In genomic region chr5:43514816-43515677, GRCh38 we compare ENCODE assay signal across 8 cellular contexts. TPM values are rescaled to one million over a fixed set of nuclear protein-coding genes. Genes with fewer than 3 reads are reported as not detected.
A peak's percentile ranks its signal among the peaks of the same experiment; 100 is the strongest.
DNase-seq lines count a peak whose midpoint lies in the region; ATAC-seq and TF ChIP-seq lines count a peak whose summit lies in the region.

Gene C5orf34 (minus strand): TSS chr5:43515148. CDS start chr5:43509339, 5,809 bp downstream.

- no peaks in the 10 kb centered on the region for H3K27me3 ChIP-seq in testis

- WGBS in testis, 2 donors = 0 to 1% methylated on average over 31 to 33 of the region's 35 CpGs

- TF ChIP-seq CTCF in omental fat pad (IDR thresholded peaks at IDR 0.05) = no peak
- TF ChIP-seq CTCF in testis (IDR thresholded peaks at IDR 0.05) = no peak

- peak; percentile 99 for ATAC-seq in HG02588 (IDR thresholded peaks at IDR 0.05; ENCODE audit: unreplicated experiment)
- peak; percentile 100 for ATAC-seq in omental fat pad (ENCODE audit: low FRiP score)

- H3K4me1 Mint-ChIP-seq in activated naive CD4-positive, alpha-beta T cell treated with anti-CD3 and anti-CD28 coated beads, Interleukin-2, amount 50 U/mL, for 24 hours = peaks cover 37% of the 10 kb centered on the region

- H3K4me3 ChIP-seq in GM08714 (ENCODE audit: low read length) (peak within 1 kb of the TSS; percentile 95), SK-N-MC (peak within 1 kb of the TSS; percentile 100), testis (peak within 1 kb of the TSS; percentile 62 to 67)

- no peaks in the 10 kb centered on the region for H3K9me3 ChIP-seq in SK-N-MC (ENCODE audit: low read depth, low read length)
- H3K9me3 ChIP-seq in testis = no peaks in the 10 kb centered on the region

- TF ChIP-seq POLR2A in testis (IDR thresholded peaks at IDR 0.05) = peak; percentile 69

- H3K27ac ChIP-seq in SK-N-MC (peak within 1 kb of the TSS; percentile 97), testis (peak within 1 kb of the TSS; percentile 88 to 91)

- H3K27ac Mint-ChIP-seq in activated naive CD4-positive, alpha-beta T cell treated with anti-CD3 and anti-CD28 coated beads, Interleukin-2, amount 50 U/mL, for 24 hours = peak within 1 kb of the TSS; percentile 95

- intact Hi-C loops in testis (cut with DNase I; ENCODE audit: low total_unique reads) = no loop called here

- no peaks in the 10 kb centered on the region for H3K36me3 ChIP-seq in SK-N-MC (ENCODE audit: insufficient read depth, low read length)
- no peaks in the 10 kb centered on the region for H3K36me3 ChIP-seq in testis (ENCODE audit: low read depth, missing control alignments)

- peak within 1 kb of the TSS; percentile 99 for H3K9ac ChIP-seq in SK-N-MC (ENCODE audit: insufficient read length)

- peaks cover 5% of the 10 kb centered on the region for H3K4me1 ChIP-seq in testis

- peak within 1 kb of the TSS; percentile 94 for H3K4me3 Mint-ChIP-seq in activated naive CD4-positive, alpha-beta T cell treated with anti-CD3 and anti-CD28 coated beads, Interleukin-2, amount 50 U/mL, for 24 hours

- peaks cover 5% of the 10 kb centered on the region for H3K36me3 Mint-ChIP-seq in activated naive CD4-positive, alpha-beta T cell treated with anti-CD3 and anti-CD28 coated beads, Interleukin-2, amount 50 U/mL, for 24 hours

- H3K27me3 Mint-ChIP-seq in activated naive CD4-positive, alpha-beta T cell treated with anti-CD3 and anti-CD28 coated beads, Interleukin-2, amount 50 U/mL, for 24 hours = no peaks in the 10 kb centered on the region

- DNase-seq in NCI-H1048 (lab: John Stamatoyannopoulos, UW) = peak; percentile 87
- peak; percentile 83 for DNase-seq in SK-N-MC (ENCODE audit: low read depth, low spot score)
- peak; percentile 98 for DNase-seq in glomerular visceral epithelial cell (ENCODE audit: extremely low spot score)
- peak; percentile 99 for DNase-seq in omental fat pad (ENCODE audit: low spot score)
- peak; percentile 99 for DNase-seq in testis

- H3K9me3 Mint-ChIP-seq in activated naive CD4-positive, alpha-beta T cell treated with anti-CD3 and anti-CD28 coated beads, Interleukin-2, amount 50 U/mL, for 24 hours = no peaks in the 10 kb centered on the region

RNA-seq across cellular contexts. Expression of gene C5orf34, which starts in this region (rescaled TPM):
- total RNA-seq in omental fat pad (1 to 10 TPM in 3 of 4 donors, under 1 TPM in 1; 0.56 to 2.3 (median 1.7) TPM), testis (1 to 10 TPM; 8.5 to 8.9 TPM)
- 5.5 TPM for polyA plus RNA-seq in testis (ENCODE audit: insufficient read depth, low read depth, low replicate concordance)

Comparison
In these comparisons a context has a peak if more than half of its experiments do, and no peak if none do; other contexts are left out.
1. Peak in every context shown above with its lines: DNase-seq, ATAC-seq, H3K4me3 ChIP-seq and H3K27ac ChIP-seq.